In the genomic region with DNA sequence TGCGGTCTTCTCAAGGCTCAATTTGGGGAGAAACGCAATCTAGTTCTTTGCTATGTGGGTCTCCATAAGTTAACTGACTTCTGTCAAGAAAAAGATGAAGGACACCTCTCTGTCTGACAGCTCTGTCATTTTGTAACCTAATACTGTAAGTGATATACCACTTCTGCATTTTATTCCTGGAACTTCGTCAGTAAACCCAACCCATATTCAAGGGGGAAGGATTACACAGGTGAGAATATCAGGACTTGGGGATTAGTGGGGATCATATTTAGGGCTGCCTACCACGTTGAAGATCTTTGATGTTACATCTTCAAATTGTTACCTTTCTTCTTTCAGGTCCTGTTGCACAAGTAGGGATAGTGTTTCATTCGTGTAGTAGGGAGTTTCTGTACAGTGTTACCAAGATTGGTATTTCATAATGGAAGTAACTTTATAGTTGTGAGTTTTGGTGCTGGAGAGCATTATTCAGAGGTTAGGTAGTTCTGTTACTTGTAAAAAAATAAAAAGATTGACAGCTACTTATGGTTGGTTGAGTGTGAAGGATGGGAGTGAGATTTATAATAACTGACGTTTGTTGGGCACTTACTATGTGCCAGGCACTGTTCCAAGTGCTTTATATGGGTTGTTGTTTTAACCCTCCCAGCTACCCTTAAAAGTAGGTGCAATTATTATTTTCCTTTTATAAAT, we compare ENCODE assay signal across 8 cellular contexts. TPM values are rescaled to one million over a fixed set of nuclear protein-coding genes. Genes with fewer than 3 reads are reported as not detected.
DNase-seq lines count a peak whose midpoint lies in the region; ATAC-seq and TF ChIP-seq lines count a peak whose summit lies in the region.

No MANE protein-coding gene starts in this region.

- peaks cover 8% of the 10 kb centered on the region for H3K36me3 Mint-ChIP-seq in activated CD8-positive, alpha-beta T cell treated with anti-CD3 and anti-CD28 coated beads, Interleukin-2, amount 10 ng/mL, durations not matched to agents 7 days and 5 days (ENCODE audit: low read depth)

- H3K4me3 Mint-ChIP-seq in activated CD8-positive, alpha-beta T cell treated with anti-CD3 and anti-CD28 coated beads, Interleukin-2, amount 10 ng/mL, durations not matched to agents 7 days and 5 days = peak overlapping the region; percentile 91

- TF ChIP-seq RAD21 in HCT116 (IDR thresholded peaks at IDR 0.05; ENCODE audit: low read depth) = no peak

- CTCF ChIA-PET in HCT116 (lab: Charles Lee) = no interaction called here
- CTCF ChIA-PET in activated CD8-positive, alpha-beta T cell treated with anti-CD3 and anti-CD28 coated beads, Interleukin-2, amount 10 ng/mL, durations not matched to agents 7 days and 5 days (lab: Charles Lee) = no interaction called here

- BruUV-seq in HCT116 (replicated peaks; lab: Mats Ljungman, UMichigan) = no TSS peak

- peaks cover 18% of the 10 kb centered on the region for H3K4me1 ChIP-seq in BLaER1
- H3K4me1 ChIP-seq in HCT116 (ENCODE audit: control insufficient read depth in 1 of 2, insufficient read depth in 2 of 2, low read length in 2 of 2) = peaks cover 10 to 15% of the 10 kb centered on the region in 2 experiments
- peaks cover 6% of the 10 kb centered on the region for H3K4me1 ChIP-seq in mesodermal cell (ENCODE audit: control insufficient read depth, insufficient read depth, low read length, poor library complexity, severe bottlenecking)
- H3K4me1 ChIP-seq in prostate gland (replicated peaks) = peaks cover 3% of the 10 kb centered on the region

- peak overlapping the region; percentile 98; the same call in 1 of the 2 replicates for H3K9ac ChIP-seq in BLaER1
- H3K9ac ChIP-seq in HCT116 (ENCODE audit: low read length) = no peak overlapping the region

- H3K27me3 Mint-ChIP-seq in activated CD8-positive, alpha-beta T cell treated with anti-CD3 and anti-CD28 coated beads, Interleukin-2, amount 10 ng/mL, durations not matched to agents 7 days and 5 days (ENCODE audit: low read depth) = no peaks in the 10 kb centered on the region

- no peak overlapping the region for H2AFZ ChIP-seq in HCT116 (ENCODE audit: low read depth, low read length, poor library complexity, severe bottlenecking)

- H3K4me2 ChIP-seq in BLaER1 (peak overlapping the region; percentile 85), HCT116 (ENCODE audit: low read length) (peak overlapping the region; percentile 94)

- RAD21 ChIA-PET in HCT116 (lab: Charles Lee; ENCODE audit: low non-redundant PET in 1 of 2, low total read pairs in 2 of 2, uncharacterized antibody in 2 of 2, unreplicated experiment in 2 of 2) = no interaction called here

- TF ChIP-seq POLR2A in HCT116 (IDR thresholded peaks at IDR 0.05; ENCODE audit: borderline replicate concordance, extremely low read depth, insufficient read depth, insufficient read length) (no peak), prostate gland (IDR thresholded peaks at IDR 0.05) (no peak)

- H3K9me3 Mint-ChIP-seq in activated CD8-positive, alpha-beta T cell treated with anti-CD3 and anti-CD28 coated beads, Interleukin-2, amount 10 ng/mL, durations not matched to agents 7 days and 5 days (ENCODE audit: insufficient read depth) = no peaks in the 10 kb centered on the region

- no peak overlapping the region for H3K27ac Mint-ChIP-seq in activated CD8-positive, alpha-beta T cell treated with anti-CD3 and anti-CD28 coated beads, Interleukin-2, amount 10 ng/mL, durations not matched to agents 7 days and 5 days

- ATAC-seq in HCT116 (no peak), HG02623 (IDR thresholded peaks at IDR 0.05; ENCODE audit: unreplicated experiment) (no peak)
- ATAC-seq in activated CD8-positive, alpha-beta T cell treated with anti-CD3 and anti-CD28 coated beads, Interleukin-2, amount 10 ng/mL, durations not matched to agents 7 days and 5 days = no peak

- no peaks in the 10 kb centered on the region for H3K27me3 ChIP-seq in BLaER1
- no peaks in the 10 kb centered on the region for H3K27me3 ChIP-seq in HCT116 (ENCODE audit: insufficient read depth, low read length)
- no peaks in the 10 kb centered on the region for H3K27me3 ChIP-seq in prostate gland (replicated peaks; ENCODE audit: insufficient read depth)

- TF ChIP-seq CTCF in HCT116 (IDR thresholded peaks at IDR 0.05 in 2 of 3, conservative IDR thresholded peaks at IDR 0.05 in 1 of 3; ENCODE audit: borderline replicate concordance in 1 of 3, insufficient read depth in 1 of 3, low read depth in 2 of 3, low read length in 2 of 3) (no peak), prostate gland (IDR thresholded peaks at IDR 0.05) (no peak)

- H3K4me3 ChIP-seq in BLaER1 (peak overlapping the region; percentile 98), HCT116 (replicated peaks in 1 of 2; ENCODE audit: low read depth in 1 of 2, low read length in 2 of 2) (peak overlapping the region; percentile 88 to 97), mesodermal cell (ENCODE audit: extremely low read depth, insufficient read depth, low read length, poor library complexity, severe bottlenecking) (peak overlapping the region; percentile 86), prostate gland (peak overlapping the region in 1 of 2 donors; percentile 100)

- peaks cover 10% of the 10 kb centered on the region for H3K36me3 ChIP-seq in BLaER1
- H3K36me3 ChIP-seq in HCT116 (ENCODE audit: control insufficient read depth in 1 of 2, insufficient read depth in 2 of 2, low read length in 2 of 2) = peaks cover 0 to 3% of the 10 kb centered on the region in 2 experiments; a peak in 2 of 4 replicates
- H3K36me3 ChIP-seq in mesodermal cell (ENCODE audit: control insufficient read depth, insufficient read depth, low read length) = peaks cover 3% of the 10 kb centered on the region
- no peaks in the 10 kb centered on the region for H3K36me3 ChIP-seq in prostate gland

- peaks cover 23% of the 10 kb centered on the region for H3K4me1 Mint-ChIP-seq in activated CD8-positive, alpha-beta T cell treated with anti-CD3 and anti-CD28 coated beads, Interleukin-2, amount 10 ng/mL, durations not matched to agents 7 days and 5 days (ENCODE audit: low read depth)

- no peaks in the 10 kb centered on the region for H3K9me3 ChIP-seq in BLaER1
- H3K9me3 ChIP-seq in HCT116 (ENCODE audit: control insufficient read depth in 1 of 2, insufficient read depth in 1 of 2, low read depth in 1 of 2, low read length in 2 of 2) = no peaks in the 10 kb centered on the region
- H3K9me3 ChIP-seq in mesodermal cell (ENCODE audit: control insufficient read depth, low read length) = no peaks in the 10 kb centered on the region
- H3K9me3 ChIP-seq in prostate gland = no peaks in the 10 kb centered on the region

- POLR2A ChIA-PET in HCT116 (lab: Charles Lee) = no interaction called here
- POLR2A ChIA-PET in activated CD8-positive, alpha-beta T cell treated with anti-CD3 and anti-CD28 coated beads, Interleukin-2, amount 10 ng/mL, durations not matched to agents 7 days and 5 days (lab: Charles Lee) = interaction anchor here (0.7 kb wide), 1 partner anchor 11 kb away, joined by 3 read pairs; no protein-coding TSS in a partner anchor

- no peak for DNase-seq in HCT116 (ENCODE audit: low read depth, low spot score)
- DNase-seq in activated CD8-positive, alpha-beta T cell treated with anti-CD3 and anti-CD28 coated beads, Interleukin-2, amount 10 ng/mL, durations not matched to agents 7 days and 5 days = no peak
- no peak for DNase-seq in activated CD4-positive, CD25-positive, alpha-beta regulatory T cell treated with anti-CD3 and anti-CD28 coated beads, Interleukin-2, amount 50 U/mL, for 72 hours
- DNase-seq in prostate gland (ENCODE audit: low spot score) = no peak
- DNase-seq in cortex of kidney (lab: John Stamatoyannopoulos, UW) = no peak

- H4K20me1 ChIP-seq in BLaER1 (peaks cover 58% of the 10 kb centered on the region), HCT116 (ENCODE audit: insufficient read depth) (no peaks in the 10 kb centered on the region)

- intact Hi-C loops in HCT116 (cut with micrococcal nuclease) = no loop called here
- intact Hi-C loops in prostate gland (cut with DNase I) = no loop called here

- H3K27ac ChIP-seq in BLaER1 (no peak overlapping the region), HCT116 (ENCODE audit: low read depth, low read length) (no peak overlapping the region), mesodermal cell (ENCODE audit: low read depth, low read length, severe bottlenecking) (no peak overlapping the region), prostate gland (no peak overlapping the region)

- WGBS in mesodermal cell (ENCODE audit: insufficient coverage in 2 of 2), 2 experiments = 95 to 96% methylated on average over 3 to 4 of the region's 6 CpGs
- 56% methylated on average over 6 of the region's 6 CpGs for WGBS in prostate gland

- no peaks in the 10 kb centered on the region for H3K9me2 ChIP-seq in HCT116 (ENCODE audit: insufficient read depth)

- peaks cover 44% of the 10 kb centered on the region for H3K79me2 ChIP-seq in HCT116 (ENCODE audit: insufficient read depth, low read length)

TF ChIP-seq in HCT116, 20 proteins besides CTCF, POLR2A, EP300 and RAD21 (continues in another document):
- no peak for TF ChIP-seq EGR1 (IDR thresholded peaks at IDR 0.05; ENCODE audit: low read depth)
- TF ChIP-seq JUND (IDR thresholded peaks at IDR 0.05) = no peak
- no peak for TF ChIP-seq ELF1 (IDR thresholded peaks at IDR 0.05; ENCODE audit: borderline replicate concordance, low read depth)
- TF ChIP-seq, protein P1, sequence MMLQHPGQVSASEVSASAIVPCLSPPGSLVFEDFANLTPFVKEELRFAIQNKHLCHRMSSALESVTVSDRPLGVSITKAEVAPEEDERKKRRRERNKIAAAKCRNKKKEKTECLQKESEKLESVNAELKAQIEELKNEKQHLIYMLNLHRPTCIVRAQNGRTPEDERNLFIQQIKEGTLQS (IDR thresholded peaks at IDR 0.05) = no peak

RNA-seq across cellular contexts. Expression of gene TMEM260, which starts 1.6 kb away (rescaled TPM):
- total RNA-seq in HCT116 (2021; ENCODE audit: unreplicated experiment) (12.5 TPM), prostate gland (10 to 100 TPM; 12.1 to 22.6 TPM)
- polyA plus RNA-seq in HCT116 (2012) = 3.8 and 4.1 TPM in 2 replicates
- 10 to 100 TPM; 13.9 to 15.8 TPM for total RNA-seq in activated CD8-positive, alpha-beta T cell treated with anti-CD3 and anti-CD28 coated beads, Interleukin-2, amount 10 ng/mL, durations not matched to agents 7 days and 5 days
- 16.6 TPM for polyA plus RNA-seq in mesodermal cell (2013, experiment 1 of 2)
- 12.9 TPM for polyA plus RNA-seq in mesodermal cell (2013, experiment 2 of 2)
